ENCODE assay signal across 8 cellular contexts in the genomic region with DNA sequence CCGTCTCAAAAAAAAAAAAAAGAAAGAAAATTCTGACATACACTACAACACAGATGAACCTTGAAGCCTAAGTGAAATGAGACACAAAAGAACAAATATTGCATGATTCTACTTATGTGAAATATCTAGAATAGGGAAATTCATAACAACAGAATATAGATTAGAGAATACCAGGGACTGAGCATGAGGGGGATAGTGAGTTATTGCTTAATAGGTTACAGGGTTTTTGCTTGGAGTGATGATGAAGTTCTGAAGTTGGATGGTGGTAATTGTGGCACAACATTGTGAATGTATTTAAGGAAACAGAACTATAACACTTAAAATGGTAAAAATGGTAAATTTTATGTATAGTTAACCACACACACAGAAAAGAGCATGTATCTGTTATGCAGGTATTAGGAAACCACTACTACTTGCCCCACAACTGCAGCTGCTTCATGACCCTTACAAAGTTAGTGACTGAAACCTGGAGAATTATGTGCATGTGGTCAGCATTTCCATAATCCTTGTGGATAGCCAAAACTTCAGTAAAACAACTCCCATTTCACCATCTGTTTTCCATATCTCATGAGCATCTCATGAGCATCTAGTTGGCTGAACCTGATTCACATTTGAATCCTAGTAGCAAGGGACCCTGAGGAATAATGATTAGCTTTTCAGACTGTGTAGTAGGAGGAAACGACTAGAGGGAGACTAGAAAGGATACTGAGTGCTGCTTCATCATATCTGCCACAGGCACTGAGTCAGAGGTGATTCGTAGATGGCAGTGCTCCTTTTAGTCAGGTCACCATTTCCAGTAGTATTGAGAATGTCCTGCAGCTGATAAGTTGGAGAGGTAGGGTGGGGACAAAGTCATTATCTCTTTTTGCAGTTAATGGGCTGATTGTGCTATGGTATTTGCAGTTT. TPM values are rescaled to one million over a fixed set of nuclear protein-coding genes. Genes with fewer than 3 reads are reported as not detected.
DNase-seq lines count a peak whose midpoint lies in the region; ATAC-seq and TF ChIP-seq lines count a peak whose summit lies in the region.

No MANE protein-coding gene starts in this region.

- intact Hi-C loops in Right ventricle myocardium superior (cut with DNase I): no loop called here
- intact Hi-C loops in cardiac septum (cut with DNase I): no loop called here

- no peak overlapping the region for H3K27ac ChIP-seq in SJCRH30

- no peaks in the 10 kb centered on the region for H3K9me3 Mint-ChIP-seq in stimulated activated naive CD8-positive, alpha-beta T cell treated with anti-CD3 and anti-CD28 coated beads, Interleukin-15, Interleukin-2, amounts not matched to agents 100 ng/mL and 50 ng/mL, for 24 hours

- H3K4me3 Mint-ChIP-seq in stimulated activated naive CD8-positive, alpha-beta T cell treated with anti-CD3 and anti-CD28 coated beads, Interleukin-15, Interleukin-2, amounts not matched to agents 100 ng/mL and 50 ng/mL, for 24 hours: no peak overlapping the region

- no peaks in the 10 kb centered on the region for H3K27me3 Mint-ChIP-seq in stimulated activated naive CD8-positive, alpha-beta T cell treated with anti-CD3 and anti-CD28 coated beads, Interleukin-15, Interleukin-2, amounts not matched to agents 100 ng/mL and 50 ng/mL, for 24 hours

- H3K27ac Mint-ChIP-seq in stimulated activated naive CD8-positive, alpha-beta T cell treated with anti-CD3 and anti-CD28 coated beads, Interleukin-15, Interleukin-2, amounts not matched to agents 100 ng/mL and 50 ng/mL, for 24 hours: peak overlapping the region; percentile 93

- H3K36me3 ChIP-seq in SJCRH30: no peaks in the 10 kb centered on the region; the same call in 1 of the 2 replicates

- DNase-seq in Right ventricle myocardium superior: no peak
- no peak for DNase-seq in cardiac septum (ENCODE audit: low spot score)
- DNase-seq in SJCRH30: peak; percentile 19 to 64
- peak; percentile 85 for DNase-seq in fibroblast of mammary gland (ENCODE audit: low read depth)
- DNase-seq in germinal center (ENCODE audit: low spot score): no peak
- DNase-seq in cerebellum (ENCODE audit: low spot score): no peak

- H3K9me3 ChIP-seq in SJCRH30 (replicated peaks): no peaks in the 10 kb centered on the region

- no peak overlapping the region for H3K4me3 ChIP-seq in SJCRH30
- H3K4me3 ChIP-seq in fibroblast of mammary gland (ENCODE audit: control insufficient read depth, low read depth, low read length): no peak overlapping the region

- TF ChIP-seq CTCF in fibroblast of mammary gland (conservative IDR thresholded peaks at IDR 0.05; ENCODE audit: control insufficient read depth, insufficient read depth, low read depth, low read length): no peak

- peaks cover 9% of the 10 kb centered on the region for H3K36me3 Mint-ChIP-seq in stimulated activated naive CD8-positive, alpha-beta T cell treated with anti-CD3 and anti-CD28 coated beads, Interleukin-15, Interleukin-2, amounts not matched to agents 100 ng/mL and 50 ng/mL, for 24 hours (ENCODE audit: low read depth)

- ATAC-seq in Right ventricle myocardium superior (ENCODE audit: poor library complexity) (peak; percentile 56), HG03439 (IDR thresholded peaks at IDR 0.05; ENCODE audit: unreplicated experiment) (no peak)

- no peaks in the 10 kb centered on the region for H3K27me3 ChIP-seq in SJCRH30

- peaks cover 12% of the 10 kb centered on the region for H3K4me1 ChIP-seq in SJCRH30

- peaks cover 42% of the 10 kb centered on the region for H3K4me1 Mint-ChIP-seq in stimulated activated naive CD8-positive, alpha-beta T cell treated with anti-CD3 and anti-CD28 coated beads, Interleukin-15, Interleukin-2, amounts not matched to agents 100 ng/mL and 50 ng/mL, for 24 hours (ENCODE audit: low read depth)

RNA-seq across cellular contexts. Expression of a gene that starts 26.3 kb away (rescaled TPM):
- total RNA-seq in Right ventricle myocardium superior: 23.3 TPM
- 25.7 TPM for total RNA-seq in cardiac septum
- 16.4 and 20.2 TPM in 2 replicates for total RNA-seq in SJCRH30 (2014; rRNA removed; shearing (Covaris generic))
- total RNA-seq in cerebellum: 67.5 TPM

Comparison
In these comparisons a context has a peak if more than half of its experiments do, and no peak if none do; other contexts are left out.
1. DNase-seq: peak in SJCRH30 (2 of 2) and fibroblast of mammary gland (single experiment); none in Right ventricle myocardium superior (single experiment), cardiac septum (single experiment), germinal center (single experiment) and cerebellum (single experiment).